1 cellular context compared by ENCODE assay signal in the genomic region with DNA sequence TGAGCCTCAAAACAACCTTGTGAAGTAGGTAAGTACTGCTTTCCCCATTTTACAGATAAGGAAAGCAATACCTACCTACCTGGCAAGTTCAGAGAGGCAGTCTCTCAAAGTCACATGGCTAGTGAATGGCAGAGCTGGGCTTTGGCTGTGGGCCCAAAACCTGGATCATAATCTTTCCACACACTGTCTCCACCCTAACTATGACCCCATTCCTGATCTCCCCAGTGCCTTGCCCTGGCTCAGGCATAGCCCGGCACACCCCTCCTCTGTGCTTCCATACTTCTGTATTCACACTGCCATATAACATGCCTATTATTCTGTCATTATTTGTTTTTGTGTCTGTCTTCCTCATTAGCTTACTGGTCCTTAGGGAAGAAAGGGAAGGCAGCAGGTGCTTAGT.
TF ChIP-seq lines count a peak whose summit lies in the region.

No MANE protein-coding gene starts in this region.

TF ChIP-seq in HepG2, 621 proteins besides CTCF, POLR2A, EP300 and RAD21 (continued from another document):
- TF ChIP-seq ZNF232 (CRISPR knock-in tag; IDR thresholded peaks at IDR 0.05; ENCODE audit: borderline replicate concordance): no peak
- TF ChIP-seq, protein P1, sequence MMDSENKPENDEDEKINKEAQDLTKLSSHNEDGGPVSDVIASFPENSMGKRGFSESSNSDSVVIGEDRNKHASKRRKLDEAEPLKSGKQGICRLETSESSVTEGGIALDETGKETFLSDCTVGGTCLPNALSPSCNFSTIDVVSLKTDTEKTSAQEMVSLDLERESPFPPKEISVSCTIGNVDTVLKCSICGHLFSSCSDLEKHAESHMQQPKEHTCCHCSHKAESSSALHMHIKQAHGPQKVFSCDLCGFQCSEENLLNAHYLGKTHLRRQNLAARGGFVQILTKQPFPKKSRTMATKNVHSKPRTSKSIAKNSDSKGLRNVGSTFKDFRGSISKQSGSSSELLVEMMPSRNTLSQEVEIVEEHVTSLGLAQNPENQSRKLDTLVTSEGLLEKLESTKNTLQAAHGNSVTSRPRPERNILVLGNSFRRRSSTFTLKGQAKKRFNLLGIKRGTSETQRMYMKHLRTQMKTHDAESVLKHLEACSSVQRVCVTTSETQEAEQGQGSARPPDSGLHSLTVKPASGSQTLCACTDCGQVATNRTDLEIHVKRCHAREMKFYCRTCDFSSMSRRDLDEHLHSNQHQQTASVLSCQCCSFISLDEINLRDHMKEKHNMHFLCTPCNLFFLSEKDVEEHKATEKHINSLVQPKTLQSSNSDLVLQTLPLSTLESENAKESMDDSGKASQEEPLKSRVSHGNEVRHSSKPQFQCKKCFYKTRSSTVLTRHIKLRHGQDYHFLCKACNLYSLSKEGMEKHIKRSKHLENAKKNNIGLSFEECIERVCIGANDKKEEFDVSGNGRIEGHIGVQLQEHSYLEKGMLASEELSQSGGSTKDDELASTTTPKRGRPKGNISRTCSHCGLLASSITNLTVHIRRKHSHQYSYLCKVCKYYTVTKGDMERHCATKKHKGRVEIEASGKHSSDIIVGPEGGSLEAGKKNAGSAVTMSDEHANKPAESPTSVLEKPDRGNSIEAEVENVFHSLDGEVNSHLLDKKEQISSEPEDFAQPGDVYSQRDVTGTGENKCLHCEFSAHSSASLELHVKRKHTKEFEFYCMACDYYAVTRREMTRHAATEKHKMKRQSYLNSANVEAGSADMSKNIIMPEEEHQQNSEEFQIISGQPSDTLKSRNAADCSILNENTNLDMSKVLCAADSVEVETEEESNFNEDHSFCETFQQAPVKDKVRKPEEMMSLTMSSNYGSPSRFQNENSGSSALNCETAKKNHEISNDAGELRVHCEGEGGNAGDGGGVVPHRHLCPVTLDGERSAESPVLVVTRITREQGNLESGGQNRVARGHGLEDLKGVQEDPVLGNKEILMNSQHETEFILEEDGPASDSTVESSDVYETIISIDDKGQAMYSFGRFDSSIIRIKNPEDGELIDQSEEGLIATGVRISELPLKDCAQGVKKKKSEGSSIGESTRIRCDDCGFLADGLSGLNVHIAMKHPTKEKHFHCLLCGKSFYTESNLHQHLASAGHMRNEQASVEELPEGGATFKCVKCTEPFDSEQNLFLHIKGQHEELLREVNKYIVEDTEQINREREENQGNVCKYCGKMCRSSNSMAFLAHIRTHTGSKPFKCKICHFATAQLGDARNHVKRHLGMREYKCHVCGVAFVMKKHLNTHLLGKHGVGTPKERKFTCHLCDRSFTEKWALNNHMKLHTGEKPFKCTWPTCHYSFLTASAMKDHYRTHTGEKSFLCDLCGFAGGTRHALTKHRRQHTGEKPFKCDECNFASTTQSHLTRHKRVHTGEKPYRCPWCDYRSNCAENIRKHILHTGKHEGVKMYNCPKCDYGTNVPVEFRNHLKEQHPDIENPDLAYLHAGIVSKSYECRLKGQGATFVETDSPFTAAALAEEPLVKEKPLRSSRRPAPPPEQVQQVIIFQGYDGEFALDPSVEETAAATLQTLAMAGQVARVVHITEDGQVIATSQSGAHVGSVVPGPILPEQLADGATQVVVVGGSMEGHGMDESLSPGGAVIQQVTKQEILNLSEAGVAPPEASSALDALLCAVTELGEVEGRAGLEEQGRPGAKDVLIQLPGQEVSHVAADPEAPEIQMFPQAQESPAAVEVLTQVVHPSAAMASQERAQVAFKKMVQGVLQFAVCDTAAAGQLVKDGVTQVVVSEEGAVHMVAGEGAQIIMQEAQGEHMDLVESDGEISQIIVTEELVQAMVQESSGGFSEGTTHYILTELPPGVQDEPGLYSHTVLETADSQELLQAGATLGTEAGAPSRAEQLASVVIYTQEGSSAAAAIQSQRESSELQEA (CRISPR knock-in tag; IDR thresholded peaks at IDR 0.05; ENCODE audit: not compliant biosample characterization): no peak
- TF ChIP-seq, protein P2, sequence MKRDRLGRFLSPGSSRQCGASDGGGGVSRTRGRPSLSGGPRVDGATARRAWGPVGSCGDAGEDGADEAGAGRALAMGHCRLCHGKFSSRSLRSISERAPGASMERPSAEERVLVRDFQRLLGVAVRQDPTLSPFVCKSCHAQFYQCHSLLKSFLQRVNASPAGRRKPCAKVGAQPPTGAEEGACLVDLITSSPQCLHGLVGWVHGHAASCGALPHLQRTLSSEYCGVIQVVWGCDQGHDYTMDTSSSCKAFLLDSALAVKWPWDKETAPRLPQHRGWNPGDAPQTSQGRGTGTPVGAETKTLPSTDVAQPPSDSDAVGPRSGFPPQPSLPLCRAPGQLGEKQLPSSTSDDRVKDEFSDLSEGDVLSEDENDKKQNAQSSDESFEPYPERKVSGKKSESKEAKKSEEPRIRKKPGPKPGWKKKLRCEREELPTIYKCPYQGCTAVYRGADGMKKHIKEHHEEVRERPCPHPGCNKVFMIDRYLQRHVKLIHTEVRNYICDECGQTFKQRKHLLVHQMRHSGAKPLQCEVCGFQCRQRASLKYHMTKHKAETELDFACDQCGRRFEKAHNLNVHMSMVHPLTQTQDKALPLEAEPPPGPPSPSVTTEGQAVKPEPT (CRISPR knock-in tag; IDR thresholded peaks at IDR 0.05; ENCODE audit: low read depth): no peak
- no peak for TF ChIP-seq NR2F2 (IDR thresholded peaks at IDR 0.05; ENCODE audit: borderline replicate concordance, low read depth)
- TF ChIP-seq ZNF546 (CRISPR knock-in tag; conservative IDR thresholded peaks at IDR 0.05): no peak
- TF ChIP-seq CBX5 (CRISPR knock-in tag; IDR thresholded peaks at IDR 0.05; ENCODE audit: borderline replicate concordance): no peak
- TF ChIP-seq, protein P3, sequence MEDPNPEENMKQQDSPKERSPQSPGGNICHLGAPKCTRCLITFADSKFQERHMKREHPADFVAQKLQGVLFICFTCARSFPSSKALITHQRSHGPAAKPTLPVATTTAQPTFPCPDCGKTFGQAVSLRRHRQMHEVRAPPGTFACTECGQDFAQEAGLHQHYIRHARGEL (CRISPR knock-in tag; IDR thresholded peaks at IDR 0.05): no peak
- TF ChIP-seq, protein P4, sequence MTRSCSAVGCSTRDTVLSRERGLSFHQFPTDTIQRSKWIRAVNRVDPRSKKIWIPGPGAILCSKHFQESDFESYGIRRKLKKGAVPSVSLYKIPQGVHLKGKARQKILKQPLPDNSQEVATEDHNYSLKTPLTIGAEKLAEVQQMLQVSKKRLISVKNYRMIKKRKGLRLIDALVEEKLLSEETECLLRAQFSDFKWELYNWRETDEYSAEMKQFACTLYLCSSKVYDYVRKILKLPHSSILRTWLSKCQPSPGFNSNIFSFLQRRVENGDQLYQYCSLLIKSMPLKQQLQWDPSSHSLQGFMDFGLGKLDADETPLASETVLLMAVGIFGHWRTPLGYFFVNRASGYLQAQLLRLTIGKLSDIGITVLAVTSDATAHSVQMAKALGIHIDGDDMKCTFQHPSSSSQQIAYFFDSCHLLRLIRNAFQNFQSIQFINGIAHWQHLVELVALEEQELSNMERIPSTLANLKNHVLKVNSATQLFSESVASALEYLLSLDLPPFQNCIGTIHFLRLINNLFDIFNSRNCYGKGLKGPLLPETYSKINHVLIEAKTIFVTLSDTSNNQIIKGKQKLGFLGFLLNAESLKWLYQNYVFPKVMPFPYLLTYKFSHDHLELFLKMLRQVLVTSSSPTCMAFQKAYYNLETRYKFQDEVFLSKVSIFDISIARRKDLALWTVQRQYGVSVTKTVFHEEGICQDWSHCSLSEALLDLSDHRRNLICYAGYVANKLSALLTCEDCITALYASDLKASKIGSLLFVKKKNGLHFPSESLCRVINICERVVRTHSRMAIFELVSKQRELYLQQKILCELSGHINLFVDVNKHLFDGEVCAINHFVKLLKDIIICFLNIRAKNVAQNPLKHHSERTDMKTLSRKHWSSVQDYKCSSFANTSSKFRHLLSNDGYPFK (CRISPR knock-in tag; IDR thresholded peaks at IDR 0.05; ENCODE audit: borderline replicate concordance): no peak
- TF ChIP-seq, protein P5, sequence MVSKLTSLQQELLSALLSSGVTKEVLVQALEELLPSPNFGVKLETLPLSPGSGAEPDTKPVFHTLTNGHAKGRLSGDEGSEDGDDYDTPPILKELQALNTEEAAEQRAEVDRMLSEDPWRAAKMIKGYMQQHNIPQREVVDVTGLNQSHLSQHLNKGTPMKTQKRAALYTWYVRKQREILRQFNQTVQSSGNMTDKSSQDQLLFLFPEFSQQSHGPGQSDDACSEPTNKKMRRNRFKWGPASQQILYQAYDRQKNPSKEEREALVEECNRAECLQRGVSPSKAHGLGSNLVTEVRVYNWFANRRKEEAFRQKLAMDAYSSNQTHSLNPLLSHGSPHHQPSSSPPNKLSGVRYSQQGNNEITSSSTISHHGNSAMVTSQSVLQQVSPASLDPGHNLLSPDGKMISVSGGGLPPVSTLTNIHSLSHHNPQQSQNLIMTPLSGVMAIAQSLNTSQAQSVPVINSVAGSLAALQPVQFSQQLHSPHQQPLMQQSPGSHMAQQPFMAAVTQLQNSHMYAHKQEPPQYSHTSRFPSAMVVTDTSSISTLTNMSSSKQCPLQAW (CRISPR knock-in tag; IDR thresholded peaks at IDR 0.05): no peak
- TF ChIP-seq ZNF256 (CRISPR knock-in tag; conservative IDR thresholded peaks at IDR 0.05): no peak
- TF ChIP-seq HCFC1 (IDR thresholded peaks at IDR 0.05; ENCODE audit: low read depth, low read length): no peak
- no peak for TF ChIP-seq ZBTB20 (CRISPR knock-in tag; IDR thresholded peaks at IDR 0.05; ENCODE audit: borderline replicate concordance, low read depth)
- no peak for TF ChIP-seq NFRKB (IDR thresholded peaks at IDR 0.05)
